ENCODE assay signal across 26 cellular contexts in the genomic region with DNA sequence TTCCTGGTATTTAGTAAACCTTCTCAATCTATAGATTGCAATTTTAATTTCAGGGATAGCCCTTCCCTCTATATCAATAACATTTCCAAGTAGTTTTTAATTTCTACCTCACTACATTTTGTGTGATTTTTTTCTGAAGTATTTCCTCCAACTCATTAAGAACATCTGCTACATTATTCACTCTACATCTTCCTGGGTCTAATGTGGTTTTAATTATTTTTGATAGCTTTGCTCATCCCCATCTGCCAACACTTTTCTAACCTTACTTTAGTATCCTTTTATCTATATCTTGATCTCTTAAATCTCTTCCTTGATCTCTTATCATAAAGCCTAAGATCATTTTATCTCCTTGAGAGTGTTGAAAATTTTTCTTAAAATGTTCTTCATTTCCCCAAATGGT.
"Had no signal": no experiment of that assay in that cellular context is flagged by ENCODE, and none has a peak within 500 bp of the region (broad histone marks: within the 10 kb centered on the region; RNA-seq: fewer than 3 reads in every experiment).

No MANE protein-coding gene starts in this region.

- H3K27me3 ChIP-seq: dorsolateral prefrontal cortex, heart right ventricle, left lung, right atrium auricular region, sigmoid colon, testis, tibial artery, upper lobe of left lung had no signal

- H3K27ac ChIP-seq: dorsolateral prefrontal cortex, epithelial cell of prostate, heart right ventricle, left lung, prostate gland, right atrium auricular region, sigmoid colon, testis, tibial artery, upper lobe of left lung had no signal

- H3K36me3 ChIP-seq: left lung, prostate gland, upper lobe of left lung had no signal

- H3K9me3 ChIP-seq: prostate gland, sigmoid colon, testis had no signal

- DNase-seq: dorsolateral prefrontal cortex; effector CD4-positive, alpha-beta T cell; foreskin melanocyte; glutamatergic neuron; heart right ventricle; hippocampal formation; left cardiac atrium; mammary epithelial cell; mesendoderm; naive thymus-derived CD8-positive, alpha-beta T cell; nephron progenitor cell; nucleus accumbens; sigmoid colon; stimulated activated CD4-positive, alpha-beta T cell treated with anti-CD3 and anti-CD28 coated beads, Interleukin-2, amount 100 ng/mL, for 24 hours; stimulated activated CD4-positive, alpha-beta T cell treated with anti-CD3 and anti-CD28 coated beads, Interleukin-4, amount 100 ng/mL, for 24 hours; stimulated activated naive CD8-positive, alpha-beta T cell treated with anti-CD3 and anti-CD28 coated beads, Interleukin-15, Interleukin-2, amounts not matched to agents 100 U/mL and 50 U/mL, for 24 hours; substantia nigra; testis; tibial artery had no signal

- H3K4me1 ChIP-seq: heart right ventricle, left lung, prostate gland, right atrium auricular region, sigmoid colon, testis, tibial artery, upper lobe of left lung had no signal

- ATAC-seq: esophagus mucosa; left cardiac atrium; left lung; naive thymus-derived CD8-positive, alpha-beta T cell; stimulated activated memory B cell treated with anti-CD40 and anti-IgM and Interleukin-4, amounts not matched to agents 10 μg/mL and 1 μg/mL and 100 μg/mL, for 72 hours; stimulated activated naive CD8-positive, alpha-beta T cell treated with anti-CD3 and anti-CD28 coated beads, Interleukin-15, Interleukin-2, amounts not matched to agents 100 U/mL and 50 U/mL, for 24 hours had no signal

- H3K4me3 ChIP-seq: dorsolateral prefrontal cortex, heart right ventricle, left lung, prostate gland, right atrium auricular region, sigmoid colon, testis, tibial artery, upper lobe of left lung had no signal
